Comparison of ENCODE assay signal across 11 cellular contexts in genomic region chr5:86500947-86501346, GRCh38.
DNase-seq lines count a peak whose midpoint lies in the region; TF ChIP-seq lines count a peak whose summit lies in the region.
"Had no signal": no experiment of that assay in that cellular context is flagged by ENCODE, and none has a peak within 500 bp of the region (broad histone marks: within the 10 kb centered on the region; RNA-seq: fewer than 3 reads in every experiment).

No MANE protein-coding gene starts in this region.

- no peaks in the 10 kb centered on the region for H4K20me1 ChIP-seq in mammary epithelial cell (ENCODE audit: insufficient read depth, low read length)
- no peaks in the 10 kb centered on the region for H4K20me1 ChIP-seq in OCI-LY1 (ENCODE audit: insufficient read depth, low read length)

- no peak overlapping the region for H2AFZ ChIP-seq in mammary epithelial cell (ENCODE audit: low read depth, low read length)
- H2AFZ ChIP-seq in OCI-LY1 (ENCODE audit: low read length) = no peak overlapping the region

- WGBS in mammary epithelial cell (ENCODE audit: low coverage, missing lambda C conversion rate) = 36% methylated on average over 1 of the region's 1 CpG

- H3K9ac ChIP-seq in mammary epithelial cell (ENCODE audit: insufficient read depth, low read length) = no peak overlapping the region
- no peak overlapping the region for H3K9ac ChIP-seq in OCI-LY1 (ENCODE audit: low read length)

- H3K27me3 ChIP-seq in mammary epithelial cell (ENCODE audit: insufficient read depth, low read length) (no peaks in the 10 kb centered on the region), OCI-LY1 (ENCODE audit: insufficient read depth, low read length) (no peaks in the 10 kb centered on the region), tibial artery (no peaks in the 10 kb centered on the region)

- H3K79me2 ChIP-seq in mammary epithelial cell (ENCODE audit: insufficient read depth, low read length) = no peaks in the 10 kb centered on the region
- no peaks in the 10 kb centered on the region for H3K79me2 ChIP-seq in OCI-LY1 (ENCODE audit: insufficient read depth, low read length)

- no TSS peak for BruUV-seq in mammary epithelial cell (replicated peaks; lab: Mats Ljungman, UMichigan)

- no peak overlapping the region for H3K4me2 ChIP-seq in mammary epithelial cell (ENCODE audit: insufficient read depth, low read depth, low read length)
- H3K4me2 ChIP-seq in OCI-LY1 (ENCODE audit: low read length) = no peak overlapping the region

- H3K9me2 ChIP-seq in OCI-LY1 (ENCODE audit: low read depth, low read length) = no peaks in the 10 kb centered on the region

- CTCF ChIA-PET in mammary epithelial cell (lab: Charles Lee; ENCODE audit: low non-redundant PET) = no interaction called here

- H3K9me3 ChIP-seq in mammary epithelial cell (replicated peaks; ENCODE audit: insufficient read depth, low read length) (no peaks in the 10 kb centered on the region), OCI-LY1 (ENCODE audit: low read length) (no peaks in the 10 kb centered on the region), tibial artery (no peaks in the 10 kb centered on the region)

- H3K36me3 ChIP-seq in mammary epithelial cell (ENCODE audit: insufficient read depth, low read length) = no peaks in the 10 kb centered on the region
- no peaks in the 10 kb centered on the region for H3K36me3 ChIP-seq in OCI-LY1 (ENCODE audit: insufficient read depth, low read length)
- H3K36me3 ChIP-seq in tibial artery = no peaks in the 10 kb centered on the region

- H3K27ac ChIP-seq in mammary epithelial cell (ENCODE audit: insufficient read depth, low read depth, low read length) (no peak overlapping the region), OCI-LY1 (ENCODE audit: low read depth, low read length, poor library complexity, severe bottlenecking) (no peak overlapping the region), tibial artery (no peak overlapping the region)

- H3K4me1 ChIP-seq in mammary epithelial cell (ENCODE audit: insufficient read depth, low read length) (no peaks in the 10 kb centered on the region), OCI-LY1 (ENCODE audit: insufficient read depth, low read length, severe bottlenecking) (no peaks in the 10 kb centered on the region), tibial artery (no peaks in the 10 kb centered on the region)

- in situ Hi-C loops in T47D (cut with HindIII; ENCODE audit: low pct_unique_long_range_greater_than_20kb, low sequenced_read_pairs) = no loop called here
- in situ Hi-C loops in mammary epithelial cell (cut with MboI; ENCODE audit: low sequenced_read_pairs in 2 of 2) = no loop called here

- no peaks in the 10 kb centered on the region for H3F3A ChIP-seq in OCI-LY1 (ENCODE audit: insufficient read depth, low read length)

- H3K4me3 ChIP-seq in mammary epithelial cell (replicated peaks in 1 of 3; ENCODE audit: insufficient read depth in 1 of 3, low read depth in 2 of 3, low read length in 3 of 3) = no peak overlapping the region
- no peak overlapping the region for H3K4me3 ChIP-seq in OCI-LY1 (ENCODE audit: low read depth, low read length, poor library complexity, severe bottlenecking)
- H3K4me3 ChIP-seq in epithelial cell of proximal tubule (ENCODE audit: low read depth, low read length) = no peak overlapping the region
- H3K4me3 ChIP-seq in tibial artery = no peak overlapping the region

- TF ChIP-seq CTCF in mammary epithelial cell (conservative IDR thresholded peaks at IDR 0.05 in 1 of 2, IDR thresholded peaks at IDR 0.05 in 1 of 2; ENCODE audit: extremely low read depth in 1 of 2, insufficient read depth in 1 of 2, low read depth in 1 of 2, low read length in 2 of 2) (peak in 1 of 2 donors; percentile 15), OCI-LY1 (IDR thresholded peaks at IDR 0.05; ENCODE audit: low read length) (0 out of 2 replicates have a peak, but pooled peaks have one; percentile 10), epithelial cell of proximal tubule (conservative IDR thresholded peaks at IDR 0.05; ENCODE audit: low read depth, low read length) (peak; percentile 58), tibial artery (IDR thresholded peaks at IDR 0.05) (peak; percentile 15 to 16)

- intact Hi-C loops in mammary epithelial cell (cut with micrococcal nuclease) = no loop called here
- intact Hi-C loops in tibial artery (cut with DNase I; ENCODE audit: low total_unique reads) = no loop called here

- dilution Hi-C loops in mammary epithelial cell (cut with HindIII; ENCODE audit: low sequenced_read_pairs) = no loop called here

- DNase-seq in T47D (ENCODE audit: low read depth in 1 of 2, low spot score in 1 of 2) (peak; percentile 10 to 54), mammary epithelial cell (no peak), epithelial cell of proximal tubule (ENCODE audit: low read depth) (peak; percentile 2), tibial artery (no peak), NCI-H2107 treated with DMSO at 0.1 percent for 48 hours (lab: John Stamatoyannopoulos, UW; ENCODE audit: unreplicated experiment) (no peak), NCI-H146 treated with DMSO at 0.1 percent for 48 hours (lab: John Stamatoyannopoulos, UW; ENCODE audit: unreplicated experiment) (no peak), dedifferentiated amniotic fluid mesenchymal stem cell (ENCODE audit: extremely low spot score) (no peak)
- DNase-seq: midbrain, NCI-H146, right cardiac atrium had no signal

Comparison
In these comparisons a context has a peak if more than half of its experiments do, and no peak if none do; other contexts are left out.
1. DNase-seq: peak in T47D (2 of 2) and epithelial cell of proximal tubule (single experiment); none in mammary epithelial cell (single experiment), tibial artery (0 of 2), NCI-H2107 treated with DMSO at 0.1 percent for 48 hours (single experiment), NCI-H146 treated with DMSO at 0.1 percent for 48 hours (single experiment) and dedifferentiated amniotic fluid mesenchymal stem cell (single experiment).